Comparison of ENCODE assay signal across 14 cellular contexts in the genomic region with DNA sequence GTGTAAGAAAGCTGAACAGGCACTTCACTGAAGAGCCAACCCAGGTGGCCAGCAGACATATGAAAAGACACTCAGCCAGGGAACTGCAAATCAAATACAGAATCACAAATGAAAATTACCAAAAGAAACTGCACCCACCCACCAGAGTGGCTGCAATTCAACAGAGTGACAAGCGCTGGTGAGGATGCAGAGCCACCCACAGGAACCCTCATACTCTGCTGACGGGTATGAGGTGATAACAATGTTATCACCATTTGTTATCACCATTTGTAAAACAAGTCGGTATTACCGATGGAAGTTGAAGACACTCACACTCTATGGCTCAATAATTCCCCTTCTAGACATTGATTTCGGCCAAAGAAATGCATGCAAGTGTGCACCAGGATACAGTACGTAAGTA.
"Had no signal": no experiment of that assay in that cellular context is flagged by ENCODE, and none has a peak within 500 bp of the region (broad histone marks: within the 10 kb centered on the region; RNA-seq: fewer than 3 reads in every experiment).

No MANE protein-coding gene starts in this region.

- H3K4me3 ChIP-seq: tibial nerve, vagina had no signal

- H3K27me3 ChIP-seq: tibial nerve, vagina had no signal

- DNase-seq: activated CD4-positive, alpha-beta T cell treated with anti-CD3 and anti-CD28 coated beads for 4 hours; activated CD8-positive, alpha-beta T cell treated with anti-CD3 and anti-CD28 coated beads for 36 hours; activated naive CD4-positive, alpha-beta T cell; activated naive CD8-positive, alpha-beta T cell treated with anti-CD3 and anti-CD28 coated beads for 36 hours; activated T-cell treated with anti-CD3 and anti-CD28 coated beads, Interleukin-2, amount 50 U/mL, for 1 hour; amniotic stem cell; foreskin fibroblast; mesenchymal stem cell; stimulated activated CD8-positive, alpha-beta memory T cell treated with anti-CD3 and anti-CD28 coated beads, Interleukin-4, amount 100 ng/mL, for 48 hours; stimulated activated naive CD4-positive, alpha-beta T cell; substantia nigra; T-helper 2 cell had no signal

- H3K9me3 ChIP-seq: tibial nerve, vagina had no signal

- H3K36me3 ChIP-seq: vagina had no signal

- H3K4me1 ChIP-seq: tibial nerve had no signal

- H3K27ac ChIP-seq: tibial nerve, vagina had no signal
